In genomic region chr1:76269175-76269574, GRCh38 we compare ENCODE assay signal across 9 cellular contexts.
A peak's percentile ranks its signal among the peaks of the same experiment; 100 is the strongest.
DNase-seq lines count a peak whose midpoint lies in the region; ATAC-seq and TF ChIP-seq lines count a peak whose summit lies in the region.
"Had no signal": no experiment of that assay in that cellular context is flagged by ENCODE, and none has a peak within 500 bp of the region (broad histone marks: within the 10 kb centered on the region; RNA-seq: fewer than 3 reads in every experiment).

No MANE protein-coding gene starts in this region.

- H3K27ac ChIP-seq in naive thymus-derived CD4-positive, alpha-beta T cell (ENCODE audit: low read depth, low read length) = no peak overlapping the region

- H3K27me3 Mint-ChIP-seq in naive thymus-derived CD4-positive, alpha-beta T cell = peaks cover 0 to 3% (median 0%) of the 10 kb centered on the region in 5 donors
- H3K27me3 Mint-ChIP-seq in chondrocyte (ENCODE audit: low read depth) = no peaks in the 10 kb centered on the region
- peaks cover 8% of the 10 kb centered on the region for H3K27me3 Mint-ChIP-seq in endothelial cell (ENCODE audit: unreplicated experiment)

- CTCF ChIA-PET in naive thymus-derived CD4-positive, alpha-beta T cell (lab: Charles Lee) = no interaction called here

- H3K36me3 ChIP-seq in adipocyte (ENCODE audit: control insufficient read depth, insufficient read depth, low read length, severe bottlenecking) = no peaks in the 10 kb centered on the region
- H3K36me3 ChIP-seq in naive thymus-derived CD4-positive, alpha-beta T cell (ENCODE audit: control insufficient read depth in 2 of 3, insufficient read depth in 3 of 3, low read length in 3 of 3) = no peaks in the 10 kb centered on the region

- H3K27ac Mint-ChIP-seq in naive thymus-derived CD4-positive, alpha-beta T cell = peak overlapping the region; percentile 14 to 95 (median 54)
- H3K27ac Mint-ChIP-seq in chondrocyte (ENCODE audit: unreplicated experiment) (no peak overlapping the region), endothelial cell (ENCODE audit: unreplicated experiment) (no peak overlapping the region)

- peaks cover 0 to 15% (median 0%) of the 10 kb centered on the region in 5 donors for H3K36me3 Mint-ChIP-seq in naive thymus-derived CD4-positive, alpha-beta T cell
- no peaks in the 10 kb centered on the region for H3K36me3 Mint-ChIP-seq in chondrocyte (ENCODE audit: low read depth)
- no peaks in the 10 kb centered on the region for H3K36me3 Mint-ChIP-seq in endothelial cell (ENCODE audit: low read depth, unreplicated experiment)

- H3K4me1 Mint-ChIP-seq in naive thymus-derived CD4-positive, alpha-beta T cell = peaks cover 34 to 93% (median 79%) of the 10 kb centered on the region in 7 donors
- H3K4me1 Mint-ChIP-seq in chondrocyte (ENCODE audit: low read depth) (peaks cover 24% of the 10 kb centered on the region), endothelial cell (ENCODE audit: unreplicated experiment) (peaks cover 15% of the 10 kb centered on the region)

- POLR2A ChIA-PET in naive thymus-derived CD4-positive, alpha-beta T cell (lab: Charles Lee) = no interaction called here

- peak overlapping the region in 7 of 10 donors; percentile 63 to 86 (median 70) for H3K4me3 Mint-ChIP-seq in naive thymus-derived CD4-positive, alpha-beta T cell
- H3K4me3 Mint-ChIP-seq in chondrocyte (ENCODE audit: unreplicated experiment) = no peak overlapping the region
- no peak overlapping the region for H3K4me3 Mint-ChIP-seq in endothelial cell (ENCODE audit: unreplicated experiment)

- no peaks in the 10 kb centered on the region for H3K27me3 ChIP-seq in adipocyte (replicated peaks; ENCODE audit: control insufficient read depth, insufficient read depth, low read length)
- H3K27me3 ChIP-seq in naive thymus-derived CD4-positive, alpha-beta T cell (ENCODE audit: control insufficient read depth in 2 of 2, insufficient read depth in 2 of 2, low read length in 2 of 2) = no peaks in the 10 kb centered on the region

- no peak overlapping the region for H3K9ac ChIP-seq in adipocyte (ENCODE audit: low read length)

- TF ChIP-seq CTCF in chondrocyte (IDR thresholded peaks at IDR 0.05) = no peak
- TF ChIP-seq CTCF in endothelial cell (IDR thresholded peaks at IDR 0.05; ENCODE audit: unreplicated experiment) = no peak

- no peak for ATAC-seq in naive thymus-derived CD4-positive, alpha-beta T cell
- no peak for ATAC-seq in GM18502 (IDR thresholded peaks at IDR 0.05; ENCODE audit: poor library complexity, unreplicated experiment)

- H3K9me3 Mint-ChIP-seq in naive thymus-derived CD4-positive, alpha-beta T cell = peaks cover 0 to 4% (median 0%) of the 10 kb centered on the region in 11 donors
- H3K9me3 Mint-ChIP-seq in chondrocyte (ENCODE audit: low read depth) = no peaks in the 10 kb centered on the region
- no peaks in the 10 kb centered on the region for H3K9me3 Mint-ChIP-seq in endothelial cell (ENCODE audit: unreplicated experiment)

- DNase-seq in EL = peak; percentile 9
- DNase-seq in M059J (ENCODE audit: low read depth) = peak; percentile 14
- peak; percentile 89 for DNase-seq in adipocyte (ENCODE audit: low read depth)
- no peak for DNase-seq in naive thymus-derived CD4-positive, alpha-beta T cell
- no peak for DNase-seq in NCI-H1092 (lab: John Stamatoyannopoulos, UW)
- DNase-seq in chondrocyte (ENCODE audit: low spot score) = no peak
- no peak for DNase-seq in endothelial cell (ENCODE audit: low spot score)

- no peak overlapping the region for H3K4me3 ChIP-seq in adipocyte (ENCODE audit: low read length)
- H3K4me3 ChIP-seq in naive thymus-derived CD4-positive, alpha-beta T cell (ENCODE audit: low read length) = no peak overlapping the region
- H3K4me3 ChIP-seq: skin epidermis had no signal

- no peaks in the 10 kb centered on the region for H3K9me3 ChIP-seq in adipocyte (ENCODE audit: control insufficient read depth, low read length)
- H3K9me3 ChIP-seq in naive thymus-derived CD4-positive, alpha-beta T cell (ENCODE audit: control insufficient read depth in 2 of 3, low read length in 3 of 3) = no peaks in the 10 kb centered on the region

- intact Hi-C loops in naive thymus-derived CD4-positive, alpha-beta T cell (cut with micrococcal nuclease) = loop anchor here in 1 of 2 donors (5.0 to 10.0 kb wide), 3 partner anchors 63 to 1416 kb away; partner anchors contain the start of genes ACADM and ZZZ3

- peaks cover 15% of the 10 kb centered on the region for H3K4me1 ChIP-seq in adipocyte (ENCODE audit: control insufficient read depth, insufficient read depth, low read length)
- peaks cover 29 to 51% of the 10 kb centered on the region in 2 donors for H3K4me1 ChIP-seq in naive thymus-derived CD4-positive, alpha-beta T cell (ENCODE audit: control insufficient read depth in 2 of 2, insufficient read depth in 2 of 2, low read length in 2 of 2)

Comparison
In these comparisons a context has a peak if more than half of its experiments do, and no peak if none do; other contexts are left out.
1. DNase-seq: peak in EL (single experiment), M059J (single experiment) and adipocyte (single experiment); none in naive thymus-derived CD4-positive, alpha-beta T cell (0 of 9), NCI-H1092 (single experiment), chondrocyte (single experiment) and endothelial cell (single experiment).
2. H3K27ac Mint-ChIP-seq: peak in naive thymus-derived CD4-positive, alpha-beta T cell (9 of 9); none in chondrocyte (single experiment) and endothelial cell (single experiment).
3. H3K4me3 Mint-ChIP-seq: peak in naive thymus-derived CD4-positive, alpha-beta T cell (7 of 10); none in chondrocyte (single experiment) and endothelial cell (single experiment).